9 cellular contexts compared by ENCODE assay signal in genomic region chrX:15816886-15817285, GRCh38. TPM values are rescaled to one million over a fixed set of nuclear protein-coding genes. Genes with fewer than 3 reads are reported as not detected.
A peak's percentile ranks its signal among the peaks of the same experiment; 100 is the strongest.
DNase-seq lines count a peak whose midpoint lies in the region; ATAC-seq and TF ChIP-seq lines count a peak whose summit lies in the region.
"Had no signal": no experiment of that assay in that cellular context is flagged by ENCODE, and none has a peak within 500 bp of the region (broad histone marks: within the 10 kb centered on the region; RNA-seq: fewer than 3 reads in every experiment).

No MANE protein-coding gene starts in this region.

- no peak for TF ChIP-seq EP300 in SK-N-SH (IDR thresholded peaks at IDR 0.05; ENCODE audit: borderline replicate concordance in 1 of 2, low read depth in 1 of 2, low read length in 1 of 2)

- TF ChIP-seq CTCF in SK-N-SH (IDR thresholded peaks at IDR 0.05) (no peak), hepatocyte (IDR thresholded peaks at IDR 0.05; ENCODE audit: poor library complexity) (no peak)

- DNase-seq in SK-N-SH (peak; percentile 29), T-helper 2 cell (peak in 3 of 5 experiments; percentile 5 to 75 (median 67)), COR-L47 (lab: John Stamatoyannopoulos, UW) (no peak), hepatocyte (ENCODE audit: low spot score) (no peak), posterior cingulate gyrus (no peak)
- DNase-seq in central memory CD4-positive, alpha-beta T cell = peak; percentile 68
- peak; percentile 4 for DNase-seq in stimulated activated CD8-positive, alpha-beta memory T cell treated with anti-CD3 and anti-CD28 coated beads, Interleukin-12 subunit alpha, Interleukin-12 subunit beta, amount 100 ng/mL, for 4 hours (ENCODE audit: low read depth)

- H3K4me1 ChIP-seq in SK-N-SH (ENCODE audit: control insufficient read depth in 1 of 2, insufficient read depth in 2 of 2, low read depth in 1 of 2, low read length in 1 of 2) (no peaks in the 10 kb centered on the region; a peak in 2 of 4 replicates), hepatocyte (ENCODE audit: insufficient read depth) (no peaks in the 10 kb centered on the region)

- H3K9me3 ChIP-seq in SK-N-SH (no peaks in the 10 kb centered on the region), hepatocyte (ENCODE audit: low read depth) (no peaks in the 10 kb centered on the region)
- H3K9me3 ChIP-seq: upper lobe of left lung had no signal

- H3K9me2 ChIP-seq in SK-N-SH = no peaks in the 10 kb centered on the region
- H3K9me2 ChIP-seq in hepatocyte (replicated peaks; ENCODE audit: insufficient read depth) = no peaks in the 10 kb centered on the region

- H3K79me2 ChIP-seq in SK-N-SH (ENCODE audit: insufficient read depth) = no peaks in the 10 kb centered on the region
- H3K79me2 ChIP-seq in hepatocyte = peaks cover 2% of the 10 kb centered on the region

- H3K9ac ChIP-seq in SK-N-SH = no peak overlapping the region

- H3F3A ChIP-seq in SK-N-SH (replicated peaks; ENCODE audit: insufficient read depth) = no peaks in the 10 kb centered on the region

- WGBS in SK-N-SH (ENCODE audit: low lambda C conversion rate) = 82% methylated on average over 4 of the region's 4 CpGs
- 59% methylated on average over 4 of the region's 4 CpGs for WGBS in hepatocyte (ENCODE audit: low lambda C conversion rate, missing lambda C conversion rate)

- no peak for TF ChIP-seq RAD21 in SK-N-SH (IDR thresholded peaks at IDR 0.05; ENCODE audit: low read length)

- H3K27me3 ChIP-seq in SK-N-SH (ENCODE audit: insufficient read depth) (no peaks in the 10 kb centered on the region), hepatocyte (no peaks in the 10 kb centered on the region)
- H3K27me3 ChIP-seq: upper lobe of left lung had no signal

- intact Hi-C loops in posterior cingulate gyrus (cut with DNase I) = no loop called here

- CTCF ChIA-PET in SK-N-SH (lab: Yijun Ruan, JAX) = interaction anchor here (0.6 to 2.7 kb wide), 6 partner anchors 8 to 628 kb away, joined by 3 to 11 read pairs (median 4); no protein-coding TSS in a partner anchor

- H4K20me1 ChIP-seq in SK-N-SH (ENCODE audit: insufficient read depth) = no peaks in the 10 kb centered on the region
- no peaks in the 10 kb centered on the region for H4K20me1 ChIP-seq in hepatocyte (ENCODE audit: insufficient read depth, poor library complexity, severe bottlenecking)

- POLR2A ChIA-PET in SK-N-SH (lab: Yijun Ruan, JAX) = no interaction called here

- no peak overlapping the region for H3K4me3 ChIP-seq in SK-N-SH (ENCODE audit: low read depth in 2 of 2, low read length in 1 of 2)
- no peak overlapping the region for H3K4me3 ChIP-seq in hepatocyte
- H3K4me3 ChIP-seq: upper lobe of left lung had no signal

- H3K27ac ChIP-seq in SK-N-SH (ENCODE audit: low read depth in 2 of 2, low read length in 1 of 2) = no peak overlapping the region; a peak in 1 of 4 replicates
- no peak overlapping the region for H3K27ac ChIP-seq in hepatocyte
- H3K27ac ChIP-seq: upper lobe of left lung had no signal

- no peak overlapping the region for H2AFZ ChIP-seq in SK-N-SH (ENCODE audit: low read depth)
- H2AFZ ChIP-seq in hepatocyte = no peak overlapping the region

- ATAC-seq in SK-N-SH treated with all-trans-retinoic acid at 6 μM for 48 hours = no peak

- H3K4me2 ChIP-seq in SK-N-SH = no peak overlapping the region
- H3K4me2 ChIP-seq in hepatocyte = no peak overlapping the region

- H3K36me3 ChIP-seq in SK-N-SH (replicated peaks in 1 of 2; ENCODE audit: control insufficient read depth in 1 of 2, insufficient read depth in 2 of 2, low read length in 1 of 2) = peaks cover 57 to 71% of the 10 kb centered on the region in 2 experiments
- H3K36me3 ChIP-seq in hepatocyte (replicated peaks; ENCODE audit: insufficient read depth, low read depth) = no peaks in the 10 kb centered on the region

TF ChIP-seq in SK-N-SH, 30 proteins besides CTCF, POLR2A, EP300 and RAD21:
- 0 out of 2 replicates have a peak, but pooled peaks have one; percentile 33 for TF ChIP-seq MXI1 (IDR thresholded peaks at IDR 0.05; ENCODE audit: low read depth, low read length)
- TF ChIP-seq FOXJ3 (CRISPR knock-in tag; IDR thresholded peaks at IDR 0.05) = no peak

TF ChIP-seq in SK-N-SH treated with all-trans-retinoic acid at 6 μM for 48 hours, 23 proteins besides CTCF, POLR2A, EP300 and RAD21:
- TF ChIP-seq POU6F1 (CRISPR knock-in tag; IDR thresholded peaks at IDR 0.05; ENCODE audit: borderline replicate concordance, low read depth) (no peak), ISL1 (CRISPR knock-in tag; IDR thresholded peaks at IDR 0.05) (no peak), ESRRG (CRISPR knock-in tag; IDR thresholded peaks at IDR 0.05) (no peak), RARB (CRISPR knock-in tag; IDR thresholded peaks at IDR 0.05) (no peak), TOX (CRISPR knock-in tag; IDR thresholded peaks at IDR 0.05; ENCODE audit: borderline replicate concordance) (no peak), ZNF565 (CRISPR knock-in tag; conservative IDR thresholded peaks at IDR 0.05; ENCODE audit: low read depth) (no peak), ZNF8 (CRISPR knock-in tag; IDR thresholded peaks at IDR 0.05) (no peak), SNAI2 (CRISPR knock-in tag; IDR thresholded peaks at IDR 0.05) (no peak), TSHZ2 (CRISPR knock-in tag; IDR thresholded peaks at IDR 0.05) (no peak), GLIS3 (CRISPR knock-in tag; IDR thresholded peaks at IDR 0.05) (no peak), BACH2 (CRISPR knock-in tag; IDR thresholded peaks at IDR 0.05; ENCODE audit: borderline replicate concordance) (no peak), ZC3H10 (CRISPR knock-in tag; IDR thresholded peaks at IDR 0.05) (no peak), OSR1 (CRISPR knock-in tag; IDR thresholded peaks at IDR 0.05) (no peak), ZNF70 (CRISPR knock-in tag; IDR thresholded peaks at IDR 0.05) (no peak), ARNTL (CRISPR knock-in tag; IDR thresholded peaks at IDR 0.05; ENCODE audit: borderline replicate concordance, low read depth) (no peak)
TF ChIP-seq in SK-N-SH treated with all-trans-retinoic acid at 6 μM for 48 hours: peak in this region for 0.

RNA-seq across cellular contexts. Expression of gene ZRSR2, which starts 26.6 kb away (rescaled TPM):
- 14.3 and 18.7 TPM in 2 replicates for polyA plus RNA-seq in SK-N-SH (2012; rRNA removed)
- 14.5 and 19.3 TPM in 2 replicates for polyA plus RNA-seq in SK-N-SH (2012; cell fraction: cytosol; rRNA removed)
- 28.0 and 48.1 TPM in 2 replicates for polyA plus RNA-seq in SK-N-SH (2012; cell fraction: nucleus; rRNA removed)
- total RNA-seq in hepatocyte = 8.1 and 11.0 TPM in 2 replicates
- 15.7 and 24.0 TPM in 2 replicates for polyA plus RNA-seq in hepatocyte

RNA-seq across cellular contexts. Expression of gene AP1S2, which starts 37.7 kb away (rescaled TPM):
- polyA plus RNA-seq in SK-N-SH (2012; rRNA removed) = 17.7 and 21.2 TPM in 2 replicates
- polyA plus RNA-seq in SK-N-SH (2012; cell fraction: cytosol; rRNA removed) = 33.6 and 47.0 TPM in 2 replicates
- polyA plus RNA-seq in SK-N-SH (2012; cell fraction: nucleus; rRNA removed) = 5.7 and 15.1 TPM in 2 replicates
- 64.9 and 69.2 TPM in 2 replicates for total RNA-seq in hepatocyte
- polyA plus RNA-seq in hepatocyte = 29.0 and 36.9 TPM in 2 replicates

Comparison
In these comparisons a context has a peak if more than half of its experiments do, and no peak if none do; other contexts are left out.
1. DNase-seq: peak in SK-N-SH (single experiment), T-helper 2 cell (3 of 5), central memory CD4-positive, alpha-beta T cell (single experiment) and stimulated activated CD8-positive, alpha-beta memory T cell treated with anti-CD3 and anti-CD28 coated beads, Interleukin-12 subunit alpha, Interleukin-12 subunit beta, amount 100 ng/mL, for 4 hours (single experiment); none in COR-L47 (single experiment), hepatocyte (single experiment) and posterior cingulate gyrus (0 of 10).